In the genomic region with DNA sequence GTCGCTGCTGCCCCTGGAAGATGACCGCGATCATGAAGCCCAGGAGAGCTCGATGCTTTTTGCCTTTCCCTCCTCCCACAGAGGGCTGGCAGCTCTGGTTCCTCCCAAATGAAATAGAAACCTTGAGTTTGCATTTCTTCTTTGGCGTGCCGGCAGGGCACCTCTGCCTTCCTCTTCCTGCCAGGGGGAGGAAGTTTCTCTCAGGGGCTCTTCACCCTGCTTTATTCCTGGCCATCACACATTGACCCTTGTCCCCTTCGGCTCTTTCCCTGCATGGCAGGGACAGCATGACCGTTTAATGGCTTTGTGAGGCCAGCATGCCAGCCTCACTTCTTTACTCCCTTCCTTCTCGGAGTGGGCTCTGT, we compare ENCODE assay signal across 12 cellular contexts. TPM values are rescaled to one million over a fixed set of nuclear protein-coding genes. Genes with fewer than 3 reads are reported as not detected.
DNase-seq lines count a peak whose midpoint lies in the region; ATAC-seq and TF ChIP-seq lines count a peak whose summit lies in the region.
"Had no signal": no experiment of that assay in that cellular context is flagged by ENCODE, and none has a peak within 500 bp of the region (broad histone marks: within the 10 kb centered on the region; RNA-seq: fewer than 3 reads in every experiment).

No MANE protein-coding gene starts in this region.

- H3K9me3 Mint-ChIP-seq in chondrocyte (ENCODE audit: low read depth) = no peaks in the 10 kb centered on the region

- peak overlapping the region; percentile 96 for H3K27ac Mint-ChIP-seq in chondrocyte (ENCODE audit: unreplicated experiment)

- H3K4me1 Mint-ChIP-seq in chondrocyte (ENCODE audit: low read depth) = peaks cover 94% of the 10 kb centered on the region

- peak overlapping the region; percentile 2 for H3K4me3 Mint-ChIP-seq in chondrocyte (ENCODE audit: unreplicated experiment)

- no peaks in the 10 kb centered on the region for H3K27me3 ChIP-seq in muscle layer of duodenum (ENCODE audit: low read depth, low read length)
- no peaks in the 10 kb centered on the region for H3K27me3 ChIP-seq in upper lobe of right lung

- H3K9me3 ChIP-seq in muscle layer of duodenum (ENCODE audit: control insufficient read depth in 1 of 2, low read length in 2 of 2) (no peaks in the 10 kb centered on the region), upper lobe of right lung (no peaks in the 10 kb centered on the region)

- ATAC-seq in Right ventricle myocardium inferior (no peak), Right ventricle myocardium superior (ENCODE audit: poor library complexity) (no peak), upper lobe of right lung (peak; percentile 4), HG03196 (IDR thresholded peaks at IDR 0.05; ENCODE audit: unreplicated experiment) (no peak), HG03175 (IDR thresholded peaks at IDR 0.05; ENCODE audit: unreplicated experiment) (no peak)

- H3K36me3 ChIP-seq in muscle layer of duodenum (ENCODE audit: control insufficient read depth in 1 of 2, insufficient read depth in 2 of 2, low read length in 2 of 2) (peaks cover 15 to 27% of the 10 kb centered on the region in 2 donors), upper lobe of right lung (peaks cover 17% of the 10 kb centered on the region)

- DNase-seq in Right ventricle myocardium inferior (ENCODE audit: missing footprints) = peak; percentile 70
- no peak for DNase-seq in Right ventricle myocardium superior
- DNase-seq in chondrocyte (ENCODE audit: low spot score) = no peak
- peak; percentile 54 for DNase-seq in upper lobe of right lung
- no peak for DNase-seq in stimulated activated CD8-positive, alpha-beta memory T cell treated with anti-CD3 and anti-CD28 coated beads, Interleukin-4, amount 100 ng/mL, for 48 hours
- DNase-seq: activated CD4-positive, alpha-beta T cell treated with anti-CD3 and anti-CD28 coated beads for 4 hours; AML-193; NCI-H226 had no signal

- H3K27me3 Mint-ChIP-seq in chondrocyte (ENCODE audit: low read depth) = no peaks in the 10 kb centered on the region

- TF ChIP-seq CTCF in chondrocyte (IDR thresholded peaks at IDR 0.05) (no peak), upper lobe of right lung (IDR thresholded peaks at IDR 0.05) (no peak)

- peaks cover 13% of the 10 kb centered on the region for H3K36me3 Mint-ChIP-seq in chondrocyte (ENCODE audit: low read depth)

- H3K4me1 ChIP-seq in muscle layer of duodenum (ENCODE audit: control insufficient read depth in 1 of 2, insufficient read depth in 2 of 2, low read length in 2 of 2) (peaks cover 47 to 74% of the 10 kb centered on the region in 2 donors), upper lobe of right lung (peaks cover 87% of the 10 kb centered on the region)

- peak overlapping the region; percentile 93 for H3K27ac ChIP-seq in muscle layer of duodenum (ENCODE audit: low read length)
- peak overlapping the region; percentile 28 for H3K27ac ChIP-seq in upper lobe of right lung

- H3K4me3 ChIP-seq in muscle layer of duodenum (ENCODE audit: low read depth in 1 of 2, low read length in 2 of 2) = no peak overlapping the region
- H3K4me3 ChIP-seq in upper lobe of right lung = no peak overlapping the region

- intact Hi-C loops in Right ventricle myocardium inferior (cut with DNase I) (no loop called here), Right ventricle myocardium superior (cut with DNase I) (no loop called here), upper lobe of right lung (cut with DNase I) (no loop called here)

RNA-seq across cellular contexts. Expression of a gene that starts 47.9 kb away (rescaled TPM):
- total RNA-seq in Right ventricle myocardium inferior (145 TPM), Right ventricle myocardium superior (125 TPM), chondrocyte (641 to 921 TPM (median 917 TPM) in 3 replicates), upper lobe of right lung (565 TPM)

RNA-seq across cellular contexts. Expression of a gene that starts 49.0 kb away (rescaled TPM):
- total RNA-seq in Right ventricle myocardium inferior (not detected), Right ventricle myocardium superior (not detected), chondrocyte (0.40 to 0.44 TPM (median 0.44 TPM) in 3 replicates), upper lobe of right lung (14.4 TPM)
- total RNA-seq: dermis microvascular lymphatic vessel endothelial cell had no signal

Comparison
In these comparisons a context has a peak if more than half of its experiments do, and no peak if none do; other contexts are left out.
1. DNase-seq: peak in Right ventricle myocardium inferior (single experiment) and upper lobe of right lung (single experiment); none in Right ventricle myocardium superior (single experiment), chondrocyte (single experiment) and stimulated activated CD8-positive, alpha-beta memory T cell treated with anti-CD3 and anti-CD28 coated beads, Interleukin-4, amount 100 ng/mL, for 48 hours (single experiment).
2. RNA of a gene that starts 49.0 kb away (total RNA-seq): 14.4 TPM in upper lobe of right lung (single experiment); 0.40 to 0.44 TPM in chondrocyte, not detected in Right ventricle myocardium inferior (single experiment) and not detected in Right ventricle myocardium superior (single experiment); every median in the first group is over 10 times any median in the second.